8 cellular contexts compared by ENCODE assay signal in genomic region chr19:33373701-33374405, GRCh38. TPM values are rescaled to one million over a fixed set of nuclear protein-coding genes. Genes with fewer than 3 reads are reported as not detected.
DNase-seq lines count a peak whose midpoint lies in the region; ATAC-seq and TF ChIP-seq lines count a peak whose summit lies in the region.

CEBPG (plus strand) TSS chr19:33373709; CDS start chr19:33379240, 5,531 bp downstream.

- H3K27me3 ChIP-seq in Karpas-422 (ENCODE audit: low read length), result no peaks in the 10 kb centered on the region

- H4K20me1 ChIP-seq in Karpas-422 (ENCODE audit: insufficient read depth, low read depth, low read length), result peaks cover 35% of the 10 kb centered on the region; the same call in 1 of the 2 replicates

- H3K9me3 ChIP-seq in Karpas-422 (ENCODE audit: low read length), result no peaks in the 10 kb centered on the region

- H3K4me3 Mint-ChIP-seq in chondrocyte (ENCODE audit: unreplicated experiment), result peak within 1 kb of the TSS; percentile 79

- peak within 1 kb of the TSS; percentile 89 for H3K4me2 ChIP-seq in Karpas-422 (ENCODE audit: low read depth, low read length, poor library complexity, severe bottlenecking)

- peaks cover 49% of the 10 kb centered on the region for H3K79me2 ChIP-seq in Karpas-422 (ENCODE audit: low read length)

- H3K4me3 ChIP-seq in Karpas-422 (ENCODE audit: low read length), result peak within 1 kb of the TSS; percentile 97

- peaks cover 39% of the 10 kb centered on the region for H3K4me1 ChIP-seq in Karpas-422 (ENCODE audit: low read length)

- peak; percentile 47 to 62 for DNase-seq in NCI-H524 (lab: John Stamatoyannopoulos, UW)
- no peak for DNase-seq in NCI-H524 treated with DMSO at 0.1 percent for 48 hours (lab: John Stamatoyannopoulos, UW)
- DNase-seq in GOT3 (lab: John Stamatoyannopoulos, UW), result peak; percentile 35
- DNase-seq in Karpas-422, result peak; percentile 72
- DNase-seq in T1000 (lab: John Stamatoyannopoulos, UW), result peak; percentile 61
- no peak for DNase-seq in chondrocyte (ENCODE audit: low spot score)
- peak in 1 of 2 donors; percentile 71 for DNase-seq in left colon
- peak; percentile 31 to 44 (median 39) for DNase-seq in stimulated activated CD4-positive, alpha-beta T cell treated with anti-CD3 and anti-CD28 coated beads, TNF-alpha, amount 100 ng/mL, for 24 hours (ENCODE audit: low read depth in 3 of 3)

- no peaks in the 10 kb centered on the region for H3K9me2 ChIP-seq in Karpas-422 (replicated peaks; ENCODE audit: insufficient read depth, low read length)

- TF ChIP-seq CTCF in chondrocyte (IDR thresholded peaks at IDR 0.05), result peak; percentile 56

- ATAC-seq in left colon, result peak; percentile 22

- H3K9me3 Mint-ChIP-seq in chondrocyte (ENCODE audit: low read depth), result no peaks in the 10 kb centered on the region

- no peaks in the 10 kb centered on the region for H3K36me3 ChIP-seq in Karpas-422 (ENCODE audit: insufficient read depth, low read length)

- intact Hi-C loops in left colon (cut with DNase I, micrococcal nuclease), result no loop called here

- peak within 1 kb of the TSS; percentile 96 for H3K27ac Mint-ChIP-seq in chondrocyte (ENCODE audit: unreplicated experiment)

- peak within 1 kb of the TSS; percentile 95 for H3K9ac ChIP-seq in Karpas-422 (ENCODE audit: low read length)

- H3K36me3 Mint-ChIP-seq in chondrocyte (ENCODE audit: low read depth), result peaks cover 4% of the 10 kb centered on the region

- H2AFZ ChIP-seq in Karpas-422 (ENCODE audit: low read length), result peak within 1 kb of the TSS; percentile 81; the same call in 1 of the 2 replicates

- peak within 1 kb of the TSS; percentile 73 for H3K27ac ChIP-seq in Karpas-422 (ENCODE audit: low read length)

- H3K27me3 Mint-ChIP-seq in chondrocyte (ENCODE audit: low read depth), result no peaks in the 10 kb centered on the region

- peaks cover 49% of the 10 kb centered on the region for H3K4me1 Mint-ChIP-seq in chondrocyte (ENCODE audit: low read depth)

RNA-seq across cellular contexts. Expression of gene CEBPG, which starts in this region (rescaled TPM):
- 42.7 and 47.3 TPM in 2 replicates for total RNA-seq in Karpas-422 (2014; rRNA removed; shearing (Covaris generic); ENCODE audit: low replicate concordance)
- total RNA-seq in chondrocyte (16.3 to 54.4 TPM (median 50.2 TPM) in 3 replicates), left colon (10 to 100 TPM; 70.1 to 73.2 TPM)

Comparison
In these comparisons a context has a peak if more than half of its experiments do, and no peak if none do; other contexts are left out.
1. DNase-seq: peak in NCI-H524 (2 of 2), GOT3 (single experiment), Karpas-422 (single experiment), T1000 (single experiment) and stimulated activated CD4-positive, alpha-beta T cell treated with anti-CD3 and anti-CD28 coated beads, TNF-alpha, amount 100 ng/mL, for 24 hours (3 of 3); none in NCI-H524 treated with DMSO at 0.1 percent for 48 hours (single experiment) and chondrocyte (single experiment).